8 cellular contexts compared by ENCODE assay signal in the genomic region with DNA sequence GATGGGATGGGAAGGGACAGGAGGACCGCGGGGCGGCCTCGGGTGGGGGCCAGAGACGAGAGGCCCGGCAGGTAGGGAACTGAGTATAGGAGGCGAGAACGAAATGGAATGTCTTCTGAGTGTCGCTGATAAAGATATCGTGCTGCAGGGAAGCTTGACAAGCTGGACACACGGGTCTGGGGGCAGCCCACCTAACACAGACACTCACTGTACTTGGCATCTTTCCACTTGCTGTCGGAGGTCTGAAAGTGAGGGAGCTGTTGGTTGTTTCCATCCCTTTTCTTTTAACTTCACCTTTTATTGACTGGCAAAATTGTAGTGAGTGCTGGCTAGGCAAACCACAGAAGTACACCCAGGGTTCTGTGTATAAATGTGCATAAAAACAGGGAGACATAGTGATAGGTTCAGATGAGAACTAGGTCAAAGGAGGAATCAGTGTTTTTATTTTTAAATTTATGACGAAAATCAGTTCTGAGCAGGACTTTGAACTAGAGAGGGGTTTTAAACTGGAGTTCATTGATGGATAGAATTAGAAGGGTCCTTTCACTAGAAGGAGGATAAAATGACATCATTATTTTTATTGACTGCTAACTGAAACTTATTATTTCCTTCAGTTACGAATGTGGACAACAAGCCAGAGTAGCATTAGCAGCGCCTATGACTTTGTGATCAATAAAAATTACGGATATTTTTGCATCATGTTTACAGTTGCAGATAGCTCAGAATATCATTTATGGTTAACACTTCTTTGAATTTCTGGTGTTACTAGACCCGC. TPM values are rescaled to one million over a fixed set of nuclear protein-coding genes. Genes with fewer than 3 reads are reported as not detected.
DNase-seq lines count a peak whose midpoint lies in the region; ATAC-seq and TF ChIP-seq lines count a peak whose summit lies in the region.

No MANE protein-coding gene starts in this region.

- H3K36me3 ChIP-seq in cardiac muscle cell (no peaks in the 10 kb centered on the region), SJCRH30 (peaks cover 2% of the 10 kb centered on the region; the same call in 1 of the 2 replicates), esophagus (ENCODE audit: control insufficient read depth in 2 of 2, insufficient read depth in 2 of 2, low read length in 1 of 2) (peaks cover 0 to 3% of the 10 kb centered on the region in 2 donors), osteoblast (ENCODE audit: insufficient read depth, low read length) (peaks cover 14% of the 10 kb centered on the region)

- H3K4me3 ChIP-seq in cardiac muscle cell, result peak overlapping the region; percentile 70
- H3K4me3 ChIP-seq in SJCRH30, result peak overlapping the region; percentile 88
- H3K4me3 ChIP-seq in esophagus (ENCODE audit: low read depth in 1 of 2, low read length in 2 of 2), result peak overlapping the region; percentile 78 to 95
- H3K4me3 ChIP-seq in osteoblast (ENCODE audit: insufficient read depth, low read length), result peak overlapping the region; percentile 100

- H3K9me3 ChIP-seq in cardiac muscle cell (ENCODE audit: low read depth) (no peaks in the 10 kb centered on the region), SJCRH30 (replicated peaks) (no peaks in the 10 kb centered on the region), esophagus (ENCODE audit: control insufficient read depth in 2 of 2, insufficient read depth in 1 of 2, low read depth in 1 of 2, low read length in 1 of 2) (no peaks in the 10 kb centered on the region), osteoblast (ENCODE audit: low read depth, low read length) (no peaks in the 10 kb centered on the region)

- H3K4me1 ChIP-seq in cardiac muscle cell (ENCODE audit: low read depth), result no peaks in the 10 kb centered on the region
- H3K4me1 ChIP-seq in SJCRH30, result peaks cover 2% of the 10 kb centered on the region; the same call in 1 of the 2 replicates
- H3K4me1 ChIP-seq in esophagus (ENCODE audit: control insufficient read depth in 2 of 2, insufficient read depth in 2 of 2, low read length in 1 of 2), result peaks cover 3% of the 10 kb centered on the region in 2 donors
- peaks cover 5% of the 10 kb centered on the region for H3K4me1 ChIP-seq in osteoblast (ENCODE audit: insufficient read depth, low read length)

- TF ChIP-seq CTCF in cardiac muscle cell (IDR thresholded peaks at IDR 0.05; ENCODE audit: low read depth, low read length) (no peak), osteoblast (IDR thresholded peaks at IDR 0.05; ENCODE audit: extremely low read depth, low read depth, low read length) (no peak)

- H3K27me3 ChIP-seq in cardiac muscle cell, result no peaks in the 10 kb centered on the region
- H3K27me3 ChIP-seq in SJCRH30, result no peaks in the 10 kb centered on the region
- H3K27me3 ChIP-seq in esophagus (ENCODE audit: control insufficient read depth in 1 of 2, insufficient read depth in 2 of 2, low read length in 2 of 2), result no peaks in the 10 kb centered on the region
- no peaks in the 10 kb centered on the region for H3K27me3 ChIP-seq in osteoblast (ENCODE audit: insufficient read depth, low read length)

- H2AFZ ChIP-seq in osteoblast (ENCODE audit: low read length), result peak overlapping the region; percentile 90

- H3K27ac ChIP-seq in cardiac muscle cell (peak overlapping the region; percentile 91), SJCRH30 (peak overlapping the region; percentile 63; the same call in 1 of the 2 replicates), esophagus (ENCODE audit: low read depth in 2 of 2, low read length in 1 of 2) (peak overlapping the region; percentile 68 to 96), osteoblast (ENCODE audit: low read depth, low read length) (peak overlapping the region; percentile 34)

- H3K4me2 ChIP-seq in osteoblast (ENCODE audit: insufficient read depth, low read length), result peak overlapping the region; percentile 94

- intact Hi-C loops in Right ventricle myocardium superior (cut with DNase I) (no loop called here), posterior cingulate gyrus (cut with DNase I) (no loop called here)

- peaks cover 54% of the 10 kb centered on the region for H3K79me2 ChIP-seq in osteoblast (ENCODE audit: insufficient read depth, low read length)

- DNase-seq in cardiac muscle cell (ENCODE audit: low read depth in 1 of 2, low spot score in 1 of 2), result peak in 1 of 2 donors; percentile 69
- no peak for DNase-seq in Right ventricle myocardium superior
- peak in 1 of 2 experiments; percentile 52 for DNase-seq in SJCRH30
- DNase-seq in osteoblast (ENCODE audit: insufficient read length, low spot score, missing footprints), result peak; percentile 74
- no peak for DNase-seq in DMS114 treated with DMSO at 0.1 percent for 48 hours (lab: John Stamatoyannopoulos, UW; ENCODE audit: unreplicated experiment)
- no peak for DNase-seq in posterior cingulate gyrus

- 14% methylated on average over 17 of the region's 17 CpGs for WGBS in esophagus, 2 donors

- ATAC-seq in Right ventricle myocardium superior (ENCODE audit: poor library complexity) (no peak), HG02973 (IDR thresholded peaks at IDR 0.05; ENCODE audit: unreplicated experiment) (peak; percentile 29)

- H4K20me1 ChIP-seq in osteoblast (ENCODE audit: insufficient read depth, low read length), result peaks cover 17% of the 10 kb centered on the region

RNA-seq across cellular contexts. Expression of a gene that starts 0.8 kb away (rescaled TPM):
- total RNA-seq in cardiac muscle cell, result 28.8 and 39.3 TPM in 2 replicates
- 34.2 and 37.9 TPM in 2 replicates for polyA plus RNA-seq in cardiac muscle cell
- 31.9 TPM for total RNA-seq in Right ventricle myocardium superior
- 66.0 and 70.8 TPM in 2 replicates for total RNA-seq in SJCRH30 (2014; rRNA removed; shearing (Covaris generic))
- polyA plus RNA-seq in esophagus, result 10 to 100 TPM in 1 of 2 donors, 1 to 10 TPM in 1; 9.9 to 10.9 TPM
- total RNA-seq in osteoblast, result 74.0 and 80.3 TPM in 2 replicates

RNA-seq across cellular contexts. Expression of a gene that starts 21.3 kb away (rescaled TPM):
- total RNA-seq in cardiac muscle cell (69.2 and 182 TPM in 2 replicates), Right ventricle myocardium superior (159 TPM), osteoblast (101 and 121 TPM in 2 replicates)
- polyA plus RNA-seq in cardiac muscle cell (285 and 882 TPM in 2 replicates), esophagus (100 to 1,000 TPM in 1 of 2 donors, 10 to 100 TPM in 1; 63.8 to 138 TPM)
- 130 and 136 TPM in 2 replicates for total RNA-seq in SJCRH30 (2014; rRNA removed; shearing (Covaris generic))

Comparison
In these comparisons a context has a peak if more than half of its experiments do, and no peak if none do; other contexts are left out.
1. H3K27ac ChIP-seq: peak in every context shown above with its lines; median percentile 91 in cardiac muscle cell; 82 in esophagus; 63 in SJCRH30; 34 in osteoblast.